Comparison of ENCODE assay signal across 8 cellular contexts in the genomic region with DNA sequence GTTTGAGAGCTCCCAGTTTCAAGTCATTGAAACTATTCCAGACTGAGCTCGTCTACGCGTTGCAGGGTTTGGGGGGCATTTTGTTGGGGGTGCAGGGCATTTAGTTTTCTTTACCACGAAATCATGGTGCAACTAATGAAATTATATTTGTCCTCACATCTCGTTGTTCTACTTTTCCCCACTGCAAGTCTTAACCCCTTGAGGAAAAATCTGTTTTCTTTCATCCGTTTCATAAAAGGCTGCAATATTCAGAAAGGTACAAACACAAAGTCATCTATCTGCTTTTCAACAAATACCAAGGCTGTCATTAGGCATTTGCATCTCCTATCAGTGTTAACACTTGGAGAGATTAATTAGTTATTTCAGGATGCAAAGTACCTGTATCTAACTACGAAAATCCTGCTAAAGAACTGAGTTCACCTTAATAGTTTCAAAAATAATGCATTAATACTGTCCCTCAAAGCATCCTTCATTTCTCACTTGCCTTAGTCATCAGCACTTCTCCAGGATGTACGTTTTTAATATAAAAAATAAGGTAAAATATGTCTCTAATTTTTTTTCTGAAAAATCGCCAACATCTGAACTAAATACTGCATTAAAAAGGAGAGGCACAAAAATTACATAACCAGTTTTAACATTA. TPM values are rescaled to one million over a fixed set of nuclear protein-coding genes. Genes with fewer than 3 reads are reported as not detected.
DNase-seq lines count a peak whose midpoint lies in the region; ATAC-seq and TF ChIP-seq lines count a peak whose summit lies in the region.

No MANE protein-coding gene starts in this region.

- H3K4me1 ChIP-seq in heart left ventricle (peaks cover 9 to 46% (median 32%) of the 10 kb centered on the region in 12 donors), urinary bladder (ENCODE audit: insufficient read depth) (no peaks in the 10 kb centered on the region)

- no peaks in the 10 kb centered on the region for H3K9me3 ChIP-seq in heart left ventricle

- H3K36me3 ChIP-seq in heart left ventricle (peaks cover 0 to 24% (median 22%) of the 10 kb centered on the region in 9 donors), urinary bladder (ENCODE audit: insufficient read depth) (no peaks in the 10 kb centered on the region)

- ATAC-seq in heart left ventricle (no peak), Right ventricle myocardium inferior (no peak), GM18870 (IDR thresholded peaks at IDR 0.05; ENCODE audit: unreplicated experiment) (no peak), GM21786 (IDR thresholded peaks at IDR 0.05; ENCODE audit: unreplicated experiment) (no peak)

- H3K27ac ChIP-seq in heart left ventricle, result peak overlapping the region; percentile 90 to 100 (median 98)
- peak overlapping the region; percentile 89 for H3K27ac ChIP-seq in urinary bladder (ENCODE audit: low read depth)

- TF ChIP-seq POLR2A in heart left ventricle (IDR thresholded peaks at IDR 0.05) (peak in 1 of 2 donors; percentile 70), lower leg skin (IDR thresholded peaks at IDR 0.05) (no peak)

- intact Hi-C loops in heart left ventricle (cut with DNase I) (loop anchor here (1.0 to 10.0 kb wide), 10 partner anchors 69 to 516 kb away; no protein-coding TSS in a partner anchor), Right ventricle myocardium inferior (cut with DNase I) (no loop called here), lower leg skin (cut with DNase I; ENCODE audit: low total_unique reads) (loop anchor here (5.0 to 10.0 kb wide), 4 partner anchors 96 to 516 kb away; no protein-coding TSS in a partner anchor)

- in situ Hi-C loops in astrocyte of the cerebellum (cut with HindIII; ENCODE audit: low sequenced_read_pairs), result loop anchor here (5.0 to 25.0 kb wide), 2 partner anchors 284 to 519 kb away; no protein-coding TSS in a partner anchor

- no peaks in the 10 kb centered on the region for H3K27me3 ChIP-seq in heart left ventricle

- TF ChIP-seq CTCF in heart left ventricle (IDR thresholded peaks at IDR 0.05) (no peak), astrocyte of the cerebellum (IDR thresholded peaks at IDR 0.05; ENCODE audit: low read depth, low read length, missing control alignments) (no peak), lower leg skin (IDR thresholded peaks at IDR 0.05) (no peak)

- H3K4me3 ChIP-seq in heart left ventricle (peak overlapping the region; percentile 60 to 83 (median 75)), astrocyte of the cerebellum (ENCODE audit: low read depth, low read length) (peak overlapping the region; percentile 93), lower leg skin (ENCODE audit: low read depth, poor library complexity, severe bottlenecking) (peak overlapping the region; percentile 68), urinary bladder (ENCODE audit: low read depth, low read length) (peak overlapping the region; percentile 77)

- WGBS in heart left ventricle, 4 donors, result 0% methylated on average over 9 of the region's 9 CpGs
- 0 to 1% methylated on average over 9 of the region's 9 CpGs for WGBS in lower leg skin, 2 donors
- WGBS in urinary bladder, result under 1% methylated on average over 9 of the region's 9 CpGs

- DNase-seq in heart left ventricle (no peak), Right ventricle myocardium inferior (ENCODE audit: missing footprints) (no peak), astrocyte of the cerebellum (ENCODE audit: low read depth) (no peak), lower leg skin (ENCODE audit: low spot score in 2 of 2) (no peak), HK-2 (ENCODE audit: unreplicated experiment) (no peak)

RNA-seq across cellular contexts. Expression of a gene that starts 1.9 kb away (rescaled TPM):
- 10 to 100 TPM in 5 of 9 donors, 1 to 10 TPM in 4; 4.3 to 53.6 (median 11.8) TPM for total RNA-seq in heart left ventricle
- 1 to 10 TPM; 3.3 to 7.2 TPM for polyA plus RNA-seq in heart left ventricle
- 19.9 TPM for total RNA-seq in Right ventricle myocardium inferior
- 100 to 1,000 TPM in 1 of 4 donors, 10 to 100 TPM in 3; 67.1 to 119 (median 76.1) TPM for total RNA-seq in lower leg skin
- total RNA-seq in urinary bladder, result 261 TPM
- polyA plus RNA-seq in urinary bladder, result 24.4 TPM
